In genomic region chr19:32876919-32877285, GRCh38 we compare ENCODE assay signal across 16 cellular contexts. TPM values are rescaled to one million over a fixed set of nuclear protein-coding genes. Genes with fewer than 3 reads are reported as not detected.
DNase-seq lines count a peak whose midpoint lies in the region; ATAC-seq and TF ChIP-seq lines count a peak whose summit lies in the region.
"Had no signal": no experiment of that assay in that cellular context is flagged by ENCODE, and none has a peak within 500 bp of the region (broad histone marks: within the 10 kb centered on the region; RNA-seq: fewer than 3 reads in every experiment).

No MANE protein-coding gene starts in this region.

- H3K9me3 ChIP-seq in colonic mucosa (no peaks in the 10 kb centered on the region), trophoblast cell (ENCODE audit: insufficient read depth, low read depth, low read length) (peaks cover 3% of the 10 kb centered on the region)
- H3K9me3 ChIP-seq: BE2C, vagina had no signal

- H3K4me1 ChIP-seq in colonic mucosa (no peaks in the 10 kb centered on the region), trophoblast cell (ENCODE audit: control insufficient read depth in 1 of 2, insufficient read depth in 2 of 2, low read length in 2 of 2) (peaks cover 3 to 6% of the 10 kb centered on the region in 2 experiments)
- H3K4me1 ChIP-seq: BE2C, vagina had no signal

- no peak overlapping the region for H4K8ac ChIP-seq in trophoblast cell (ENCODE audit: low read depth, low read length)

- no peak overlapping the region for H3K18ac ChIP-seq in trophoblast cell (ENCODE audit: low read length)

- H3K4me3 ChIP-seq in colonic mucosa (no peak overlapping the region), trophoblast cell (ENCODE audit: low read depth, low read length) (no peak overlapping the region)
- H3K4me3 ChIP-seq: vagina had no signal

- TF ChIP-seq CTCF in colonic mucosa (IDR thresholded peaks at IDR 0.05): no peak

- no peak overlapping the region for H2BK12ac ChIP-seq in trophoblast cell (ENCODE audit: low read length)

- no peak overlapping the region for H2BK120ac ChIP-seq in trophoblast cell (ENCODE audit: insufficient read depth, low read length, poor library complexity)

- H3K36me3 ChIP-seq in colonic mucosa (no peaks in the 10 kb centered on the region), trophoblast cell (ENCODE audit: control insufficient read depth in 1 of 2, insufficient read depth in 2 of 2, low read length in 2 of 2) (peaks cover 5 to 7% of the 10 kb centered on the region in 2 experiments)
- H3K36me3 ChIP-seq: BE2C had no signal

- H4K12ac ChIP-seq in trophoblast cell (ENCODE audit: low read depth, low read length): no peak overlapping the region

- H2BK5ac ChIP-seq in trophoblast cell (ENCODE audit: low read depth, low read length, poor library complexity): no peak overlapping the region

- no peak overlapping the region for H3K14ac ChIP-seq in trophoblast cell (ENCODE audit: low read length)

- DNase-seq in EH (ENCODE audit: low read depth) (peak; percentile 94), LHCN-M2 (ENCODE audit: low read depth) (peak; percentile 6), colonic mucosa (peak; percentile 27), trophoblast cell (peak; percentile 91 to 92), erythroblast (lab: John Stamatoyannopoulos, UW) (no peak), SKM-1 (lab: John Stamatoyannopoulos, UW; ENCODE audit: unreplicated experiment) (no peak)
- no peak for DNase-seq in stimulated activated CD4-positive, alpha-beta T cell treated with anti-CD3 and anti-CD28 coated beads, Interleukin-2, amount 100 ng/mL, for 48 hours
- DNase-seq: anterior cingulate cortex, BE2C, natural killer cell, NCI-H1436 treated with DMSO at 0.1 percent for 48 hours, NCI-H446 had no signal

- peaks cover 2% of the 10 kb centered on the region for H3K79me2 ChIP-seq in trophoblast cell (ENCODE audit: control insufficient read depth, insufficient read depth, low read length, poor library complexity)

- H3K4ac ChIP-seq in trophoblast cell (ENCODE audit: low read depth, low read length): no peak overlapping the region

- intact Hi-C loops in colonic mucosa (cut with DNase I): no loop called here

- WGBS in trophoblast cell (ENCODE audit: extremely low coverage, insufficient coverage, insufficient read length): no CpG with 5 or more reads among the region's 12 CpGs

- H3K9ac ChIP-seq in colonic mucosa (ENCODE audit: low read depth in 2 of 2, low read length in 2 of 2): no peak overlapping the region
- H3K9ac ChIP-seq in trophoblast cell (ENCODE audit: low read length): no peak overlapping the region
- H3K9ac ChIP-seq: KMS-11 had no signal

- H3K79me1 ChIP-seq in trophoblast cell (ENCODE audit: low read length): peaks cover 1% of the 10 kb centered on the region

- H3K27me3 ChIP-seq in colonic mucosa (no peaks in the 10 kb centered on the region), trophoblast cell (ENCODE audit: insufficient read depth, low read length) (no peaks in the 10 kb centered on the region)
- H3K27me3 ChIP-seq: BE2C, vagina had no signal

- H3K27ac ChIP-seq in colonic mucosa (no peak overlapping the region), trophoblast cell (ENCODE audit: low read depth, low read length) (no peak overlapping the region)
- H3K27ac ChIP-seq: KMS-11, vagina had no signal

- no peak overlapping the region for H2AK5ac ChIP-seq in trophoblast cell (ENCODE audit: low read length)

- no peak overlapping the region for H4K91ac ChIP-seq in trophoblast cell (ENCODE audit: low read depth, low read length)

- H3K4me2 ChIP-seq in trophoblast cell (ENCODE audit: low read length): no peak overlapping the region
- H3K4me2 ChIP-seq: KMS-11 had no signal

- no peak for TF ChIP-seq POLR2A in erythroblast (IDR thresholded peaks at IDR 0.05; ENCODE audit: low read length)

- H3K23ac ChIP-seq in trophoblast cell (ENCODE audit: low read length): no peak overlapping the region

- no peak overlapping the region for H2AFZ ChIP-seq in trophoblast cell (ENCODE audit: insufficient read depth, low read length, poor library complexity)

- ATAC-seq in GM19328 (IDR thresholded peaks at IDR 0.05; ENCODE audit: unreplicated experiment): no peak
- ATAC-seq: natural killer cell; stimulated activated memory B cell treated with anti-CD40 and anti-IgM and Interleukin-4, amounts not matched to agents 10 μg/mL and 1 μg/mL and 100 μg/mL, for 72 hours had no signal

RNA-seq across cellular contexts. Expression of gene SLC7A9, which starts 7.3 kb away (rescaled TPM):
- total RNA-seq in LHCN-M2 (2014; rRNA removed) (not detected in 2 replicates), colonic mucosa (1 to 10 TPM in 1 of 2 donors, not detected in 1; 3.0 TPM)
- 0.02 TPM for polyA plus RNA-seq in LHCN-M2 (2012)
- polyA plus RNA-seq in trophoblast cell (2013): 0.10 TPM in 2 replicates
- total RNA-seq: vagina had no signal

Comparison
In these comparisons a context has a peak if more than half of its experiments do, and no peak if none do; other contexts are left out.
1. DNase-seq: peak in EH (single experiment), LHCN-M2 (single experiment), colonic mucosa (single experiment) and trophoblast cell (2 of 2); none in stimulated activated CD4-positive, alpha-beta T cell treated with anti-CD3 and anti-CD28 coated beads, Interleukin-2, amount 100 ng/mL, for 48 hours (0 of 2), erythroblast (0 of 2) and SKM-1 (single experiment).